Comparison of ENCODE assay signal across 9 cellular contexts in the genomic region with DNA sequence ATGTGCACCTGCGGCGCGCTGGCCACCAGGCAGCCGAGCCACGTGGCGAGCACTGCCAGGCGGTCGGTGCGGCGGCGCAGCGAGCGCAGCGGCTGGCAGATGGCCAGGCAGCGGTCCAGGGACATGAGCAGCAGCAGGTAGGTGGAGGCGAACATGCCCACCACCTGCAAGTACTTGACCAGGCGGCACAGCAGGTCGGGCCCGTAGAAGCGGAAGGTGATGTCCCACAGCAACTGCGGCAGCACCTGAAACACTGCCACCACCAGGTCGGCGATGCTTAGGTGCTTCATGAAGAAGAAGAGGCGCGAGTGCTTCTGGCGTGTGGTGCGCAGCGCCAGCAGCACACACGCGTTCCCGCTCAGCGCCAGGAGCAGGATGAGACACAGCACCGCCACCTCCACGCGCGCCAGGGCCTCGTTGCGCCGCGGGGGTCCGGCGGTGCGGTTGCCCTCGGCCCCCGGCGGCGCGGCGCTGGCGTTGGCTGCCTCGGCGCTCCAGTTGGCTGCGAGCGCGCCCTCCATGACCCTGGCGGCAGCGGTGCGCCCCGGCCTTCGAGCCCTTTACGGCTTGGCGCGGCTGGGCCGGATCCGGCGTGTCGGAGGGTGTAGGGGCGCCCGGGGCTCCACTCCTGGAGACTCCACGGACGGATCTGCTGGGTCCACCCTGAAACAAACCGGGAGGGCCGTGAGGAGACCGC. TPM values are rescaled to one million over a fixed set of nuclear protein-coding genes. Genes with fewer than 3 reads are reported as not detected.
DNase-seq lines count a peak whose midpoint lies in the region; ATAC-seq and TF ChIP-seq lines count a peak whose summit lies in the region.
"Had no signal": no experiment of that assay in that cellular context is flagged by ENCODE, and none has a peak within 500 bp of the region (broad histone marks: within the 10 kb centered on the region; RNA-seq: fewer than 3 reads in every experiment).

No MANE protein-coding gene starts in this region.

- peak; percentile 58 for TF ChIP-seq CTCF in GM12872 (IDR thresholded peaks at IDR 0.05; ENCODE audit: insufficient read depth, low read depth, low read length)
- TF ChIP-seq CTCF in body of pancreas (IDR thresholded peaks at IDR 0.05) = peak in 5 of 7 experiments; percentile 4 to 26 (median 19)

- 2% methylated on average over 56 of the region's 74 CpGs; no CpG with 5 or more reads in 1 of the 2 donors for WGBS in body of pancreas, 2 donors

- H3K27ac ChIP-seq in HUES6 (ENCODE audit: low read depth, low read length) = no peak overlapping the region
- H3K27ac ChIP-seq in body of pancreas = no peak overlapping the region

- POLR2A ChIA-PET in naive thymus-derived CD8-positive, alpha-beta T cell (lab: Charles Lee) = no interaction called here

- no peak overlapping the region for H3K9ac ChIP-seq in HUES6 (ENCODE audit: low read length)

- TF ChIP-seq POLR2A in body of pancreas (IDR thresholded peaks at IDR 0.05) = no peak

- peaks cover 17 to 42% (median 26%) of the 10 kb centered on the region in 5 donors for H3K27me3 Mint-ChIP-seq in naive thymus-derived CD8-positive, alpha-beta T cell
- H3K27me3 Mint-ChIP-seq in activated T-helper 1 cell treated with anti-CD3 and anti-CD28 coated beads, Interleukin-12 subunit alpha, Interleukin-12 subunit beta, Interleukin-2, Interleukin-4 antibody, amounts not matched to agents 30 ng/mL and 10 ng/mL and 1 ng/mL, durations not matched to agents 14 hours and 24 hours and 36 hours (ENCODE audit: insufficient read depth) = peaks cover 42% of the 10 kb centered on the region

- no peaks in the 10 kb centered on the region for H3K9me3 ChIP-seq in HUES6 (ENCODE audit: control insufficient read depth, insufficient read depth, low read depth, low read length)
- H3K9me3 ChIP-seq in body of pancreas = no peaks in the 10 kb centered on the region

- DNase-seq in body of pancreas = peak; percentile 36 to 53 (median 46)
- peak; percentile 19 to 46 for DNase-seq in lung microvascular endothelial cell (ENCODE audit: low read depth in 2 of 2)
- DNase-seq in naive thymus-derived CD8-positive, alpha-beta T cell = no peak
- no peak for DNase-seq in amniotic stem cell (lab: John Stamatoyannopoulos, UW)
- DNase-seq in activated T-helper 1 cell treated with anti-CD3 and anti-CD28 coated beads, Interleukin-12 subunit alpha, Interleukin-12 subunit beta, Interleukin-2, Interleukin-4 antibody, amounts not matched to agents 30 ng/mL and 10 ng/mL and 1 ng/mL, durations not matched to agents 14 hours and 24 hours and 36 hours (ENCODE audit: low spot score) = no peak
- DNase-seq: right cardiac atrium had no signal

- H3K27ac Mint-ChIP-seq in naive thymus-derived CD8-positive, alpha-beta T cell = no peak overlapping the region
- H3K27ac Mint-ChIP-seq in activated T-helper 1 cell treated with anti-CD3 and anti-CD28 coated beads, Interleukin-12 subunit alpha, Interleukin-12 subunit beta, Interleukin-2, Interleukin-4 antibody, amounts not matched to agents 30 ng/mL and 10 ng/mL and 1 ng/mL, durations not matched to agents 14 hours and 24 hours and 36 hours = no peak overlapping the region

- H3K4me3 ChIP-seq in HUES6 (ENCODE audit: low read depth, low read length) (peak overlapping the region; percentile 70), body of pancreas (no peak overlapping the region)

- H3K36me3 Mint-ChIP-seq in naive thymus-derived CD8-positive, alpha-beta T cell = no peaks in the 10 kb centered on the region
- H3K36me3 Mint-ChIP-seq in activated T-helper 1 cell treated with anti-CD3 and anti-CD28 coated beads, Interleukin-12 subunit alpha, Interleukin-12 subunit beta, Interleukin-2, Interleukin-4 antibody, amounts not matched to agents 30 ng/mL and 10 ng/mL and 1 ng/mL, durations not matched to agents 14 hours and 24 hours and 36 hours (ENCODE audit: low read depth) = no peaks in the 10 kb centered on the region

- ATAC-seq in GM21381 (IDR thresholded peaks at IDR 0.05; ENCODE audit: unreplicated experiment) (peak; percentile 49), body of pancreas (peak; percentile 60)
- no peak for ATAC-seq in naive thymus-derived CD8-positive, alpha-beta T cell

- intact Hi-C loops in body of pancreas (cut with DNase I) = no loop called here
- intact Hi-C loops in activated T-helper 1 cell treated with anti-CD3 and anti-CD28 coated beads, Interleukin-12 subunit alpha, Interleukin-12 subunit beta, Interleukin-2, Interleukin-4 antibody, amounts not matched to agents 30 ng/mL and 10 ng/mL and 1 ng/mL, durations not matched to agents 14 hours and 24 hours and 36 hours (cut with micrococcal nuclease) = no loop called here

- H3K4me1 ChIP-seq in HUES6 (ENCODE audit: control insufficient read depth, insufficient read depth, low read length) = peaks cover 26% of the 10 kb centered on the region
- H3K4me1 ChIP-seq in body of pancreas = peaks cover 26% of the 10 kb centered on the region

- H3K36me3 ChIP-seq in HUES6 (ENCODE audit: control insufficient read depth, insufficient read depth, low read length) = no peaks in the 10 kb centered on the region
- H3K36me3 ChIP-seq in body of pancreas (replicated peaks in 1 of 2; ENCODE audit: insufficient read depth in 1 of 2, low read depth in 2 of 2) = no peaks in the 10 kb centered on the region

- peaks cover 0 to 16% (median 14%) of the 10 kb centered on the region in 4 donors for H3K4me1 Mint-ChIP-seq in naive thymus-derived CD8-positive, alpha-beta T cell
- H3K4me1 Mint-ChIP-seq in activated T-helper 1 cell treated with anti-CD3 and anti-CD28 coated beads, Interleukin-12 subunit alpha, Interleukin-12 subunit beta, Interleukin-2, Interleukin-4 antibody, amounts not matched to agents 30 ng/mL and 10 ng/mL and 1 ng/mL, durations not matched to agents 14 hours and 24 hours and 36 hours (ENCODE audit: low read depth) = peaks cover 13% of the 10 kb centered on the region

- H3K4me3 Mint-ChIP-seq in naive thymus-derived CD8-positive, alpha-beta T cell = peak overlapping the region in 1 of 10 donors; percentile 54
- H3K4me3 Mint-ChIP-seq in activated T-helper 1 cell treated with anti-CD3 and anti-CD28 coated beads, Interleukin-12 subunit alpha, Interleukin-12 subunit beta, Interleukin-2, Interleukin-4 antibody, amounts not matched to agents 30 ng/mL and 10 ng/mL and 1 ng/mL, durations not matched to agents 14 hours and 24 hours and 36 hours = no peak overlapping the region

- H3K9me3 Mint-ChIP-seq in naive thymus-derived CD8-positive, alpha-beta T cell = no peaks in the 10 kb centered on the region
- no peaks in the 10 kb centered on the region for H3K9me3 Mint-ChIP-seq in activated T-helper 1 cell treated with anti-CD3 and anti-CD28 coated beads, Interleukin-12 subunit alpha, Interleukin-12 subunit beta, Interleukin-2, Interleukin-4 antibody, amounts not matched to agents 30 ng/mL and 10 ng/mL and 1 ng/mL, durations not matched to agents 14 hours and 24 hours and 36 hours

- H3K27me3 ChIP-seq in HUES6 (ENCODE audit: control insufficient read depth, insufficient read depth, low read length) = peaks cover 71% of the 10 kb centered on the region
- H3K27me3 ChIP-seq in body of pancreas = peaks cover 0 to 10% of the 10 kb centered on the region in 2 donors

RNA-seq across cellular contexts. Expression of a gene that starts 1.6 kb away (rescaled TPM):
- total RNA-seq in body of pancreas = under 1 TPM in 1 of 2 donors, not detected in 1; 0.33 TPM
- total RNA-seq in lung microvascular endothelial cell = 1.7 and 2.8 TPM in 2 replicates
- under 1 TPM; 0.18 to 0.58 TPM for total RNA-seq in naive thymus-derived CD8-positive, alpha-beta T cell
- polyA plus RNA-seq in naive thymus-derived CD8-positive, alpha-beta T cell = not detected
- total RNA-seq in activated T-helper 1 cell treated with anti-CD3 and anti-CD28 coated beads, Interleukin-12 subunit alpha, Interleukin-12 subunit beta, Interleukin-2, Interleukin-4 antibody, amounts not matched to agents 30 ng/mL and 10 ng/mL and 1 ng/mL, durations not matched to agents 14 hours and 24 hours and 36 hours = 1.0 and 1.2 TPM in 2 replicates

RNA-seq across cellular contexts. Expression of a gene that starts 34.2 kb away (rescaled TPM):
- total RNA-seq in body of pancreas (not detected), lung microvascular endothelial cell (not detected in 2 replicates)
- total RNA-seq in naive thymus-derived CD8-positive, alpha-beta T cell = not detected
- not detected for polyA plus RNA-seq in naive thymus-derived CD8-positive, alpha-beta T cell
- not detected in 2 replicates for total RNA-seq in activated T-helper 1 cell treated with anti-CD3 and anti-CD28 coated beads, Interleukin-12 subunit alpha, Interleukin-12 subunit beta, Interleukin-2, Interleukin-4 antibody, amounts not matched to agents 30 ng/mL and 10 ng/mL and 1 ng/mL, durations not matched to agents 14 hours and 24 hours and 36 hours

Comparison
In these comparisons a context has a peak if more than half of its experiments do, and no peak if none do; other contexts are left out.
1. ATAC-seq: peak in GM21381 (single experiment) and body of pancreas (single experiment); none in naive thymus-derived CD8-positive, alpha-beta T cell (0 of 2).
2. DNase-seq: peak in body of pancreas (4 of 4) and lung microvascular endothelial cell (2 of 2); none in naive thymus-derived CD8-positive, alpha-beta T cell (0 of 10), amniotic stem cell (single experiment) and activated T-helper 1 cell treated with anti-CD3 and anti-CD28 coated beads, Interleukin-12 subunit alpha, Interleukin-12 subunit beta, Interleukin-2, Interleukin-4 antibody, amounts not matched to agents 30 ng/mL and 10 ng/mL and 1 ng/mL, durations not matched to agents 14 hours and 24 hours and 36 hours (single experiment).